ENCODE assay signal across 14 cellular contexts in genomic region chr10:5645944-5646617, GRCh38. TPM values are rescaled to one million over a fixed set of nuclear protein-coding genes. Genes with fewer than 3 reads are reported as not detected.
DNase-seq lines count a peak whose midpoint lies in the region; TF ChIP-seq lines count a peak whose summit lies in the region.
"Had no signal": no experiment of that assay in that cellular context is flagged by ENCODE, and none has a peak within 500 bp of the region (broad histone marks: within the 10 kb centered on the region; RNA-seq: fewer than 3 reads in every experiment).

No MANE protein-coding gene starts in this region.

- H3K27ac ChIP-seq in muscle layer of duodenum (ENCODE audit: low read length), result peak overlapping the region; percentile 31
- H3K27ac ChIP-seq in testis, result peak overlapping the region; percentile 48 to 81

- TF ChIP-seq CTCF in testis (IDR thresholded peaks at IDR 0.05) (no peak), BE2C (IDR thresholded peaks at IDR 0.05; ENCODE audit: low read depth, low read length) (no peak)

- H3K36me3 ChIP-seq in muscle layer of duodenum (ENCODE audit: control insufficient read depth in 1 of 2, insufficient read depth in 2 of 2, low read length in 2 of 2) (peaks cover 27 to 34% of the 10 kb centered on the region in 2 donors), testis (ENCODE audit: low read depth, missing control alignments) (no peaks in the 10 kb centered on the region), BE2C (no peaks in the 10 kb centered on the region; the same call in 1 of the 2 replicates)

- H3K4me3 ChIP-seq in muscle layer of duodenum (ENCODE audit: low read depth in 1 of 2, low read length in 2 of 2) (no peak overlapping the region), testis (no peak overlapping the region), BE2C (ENCODE audit: low read depth, low read length) (no peak overlapping the region)

- H3K4me1 ChIP-seq in muscle layer of duodenum (ENCODE audit: control insufficient read depth in 1 of 2, insufficient read depth in 2 of 2, low read length in 2 of 2) (peaks cover 0 to 4% of the 10 kb centered on the region in 2 donors), testis (peaks cover 40% of the 10 kb centered on the region), BE2C (no peaks in the 10 kb centered on the region)

- WGBS in testis, 2 donors, result 46 to 59% methylated on average over 15 to 21 of the region's 21 CpGs

- H3K9me3 ChIP-seq in muscle layer of duodenum (ENCODE audit: control insufficient read depth in 1 of 2, low read length in 2 of 2) (no peaks in the 10 kb centered on the region), testis (no peaks in the 10 kb centered on the region), BE2C (no peaks in the 10 kb centered on the region)

- no peak for TF ChIP-seq POLR2A in testis (IDR thresholded peaks at IDR 0.05)

- H3K27me3 ChIP-seq in muscle layer of duodenum (ENCODE audit: low read depth, low read length) (no peaks in the 10 kb centered on the region), testis (no peaks in the 10 kb centered on the region), BE2C (no peaks in the 10 kb centered on the region)

- DNase-seq in NAMALWA (ENCODE audit: low spot score) (peak; percentile 62), germinal center (ENCODE audit: low spot score) (peak; percentile 41), testis (peak; percentile 62), HK-2 (ENCODE audit: unreplicated experiment) (no peak), RKO (ENCODE audit: low spot score) (no peak), nucleus accumbens (lab: John Stamatoyannopoulos, UW) (no peak), BE2C (no peak)
- DNase-seq: activated CD8-positive, alpha-beta T cell treated with anti-CD3 and anti-CD28 coated beads, Interleukin-2, amount 10 ng/mL, durations not matched to agents 7 days and 5 days; activated naive CD4-positive, alpha-beta T cell treated with anti-CD3 and anti-CD28 coated beads, Interleukin-2, amount 10 ng/mL, durations not matched to agents 7 days and 5 days; CD4-positive, alpha-beta memory T cell; cerebellar nuclear complex; islet precursor cell; stimulated activated CD4-positive, alpha-beta T cell treated with anti-CD3 and anti-CD28 coated beads, Interleukin-1b, Interleukin-23, amount 100 ng/mL, for 48 hours had no signal

- intact Hi-C loops in testis (cut with DNase I; ENCODE audit: low total_unique reads), result no loop called here

RNA-seq across cellular contexts. Expression of gene ASB13, which starts 20.3 kb away (rescaled TPM):
- 10 to 100 TPM in 1 of 2 donors, 1 to 10 TPM in 1; 9.4 to 14.1 TPM for total RNA-seq in testis
- 12.3 TPM for polyA plus RNA-seq in testis (ENCODE audit: insufficient read depth, low read depth, low replicate concordance)
- polyA plus RNA-seq in BE2C (2012; ENCODE audit: insufficient read depth, insufficient read length, low read depth), result 22.8 TPM

RNA-seq across cellular contexts. Expression of gene TASOR2, which starts 38.6 kb away (rescaled TPM):
- 100 to 1,000 TPM; 157 to 161 TPM for total RNA-seq in testis
- 57.5 TPM for polyA plus RNA-seq in testis (ENCODE audit: insufficient read depth, low read depth, low replicate concordance)
- 42.1 TPM for polyA plus RNA-seq in BE2C (2012; ENCODE audit: insufficient read depth, insufficient read length, low read depth)

Comparison
In these comparisons a context has a peak if more than half of its experiments do, and no peak if none do; other contexts are left out.
1. DNase-seq: peak in NAMALWA (single experiment), germinal center (single experiment) and testis (single experiment); none in HK-2 (single experiment), RKO (single experiment), nucleus accumbens (0 of 56) and BE2C (single experiment).